Comparison of ENCODE assay signal across 14 cellular contexts in the genomic region with DNA sequence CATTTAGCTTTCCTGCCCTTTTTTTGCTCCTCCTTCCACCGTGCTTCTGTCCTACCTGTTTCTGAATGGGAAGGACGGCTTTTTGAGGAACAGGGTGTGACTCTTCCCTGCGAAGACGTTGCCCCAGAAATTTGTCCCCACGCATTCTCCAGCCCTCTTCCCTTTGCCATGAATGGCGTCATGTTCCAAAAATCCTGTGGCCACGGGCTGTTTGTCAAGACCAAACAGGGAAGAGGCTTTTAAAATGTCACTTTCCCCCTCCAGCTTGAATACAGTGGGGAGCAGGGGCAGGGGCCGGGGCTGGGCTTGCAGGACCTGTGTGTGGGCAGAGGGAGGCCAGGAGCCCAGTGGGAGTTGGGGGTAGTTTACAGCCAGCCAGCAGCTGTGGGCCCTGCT. TPM values are rescaled to one million over a fixed set of nuclear protein-coding genes. Genes with fewer than 3 reads are reported as not detected.
A peak's percentile ranks its signal among the peaks of the same experiment; 100 is the strongest.
DNase-seq lines count a peak whose midpoint lies in the region; ATAC-seq and TF ChIP-seq lines count a peak whose summit lies in the region.
"Had no signal": no experiment of that assay in that cellular context is flagged by ENCODE, and none has a peak within 500 bp of the region (broad histone marks: within the 10 kb centered on the region; RNA-seq: fewer than 3 reads in every experiment).

No MANE protein-coding gene starts in this region.

- H3K36me3 ChIP-seq in GM23248 (ENCODE audit: low read depth) = no peaks in the 10 kb centered on the region

- H3K4me3 Mint-ChIP-seq in stimulated activated effector memory CD8-positive, alpha-beta T cell treated with anti-CD3 and anti-CD28 coated beads, Interleukin-12 subunit alpha, Interleukin-12 subunit beta, amount 100 ng/mL, for 72 hours = no peak overlapping the region
- H3K4me3 Mint-ChIP-seq: activated CD4-positive, alpha-beta T cell treated with anti-CD3 and anti-CD28 coated beads for 36 hours; CD4-positive, CD25-positive, alpha-beta regulatory T cell had no signal

- no peaks in the 10 kb centered on the region for H3K27me3 ChIP-seq in GM23248 (replicated peaks; ENCODE audit: insufficient read depth)

- peak overlapping the region; percentile 58 for H3K9ac ChIP-seq in GM23248

- no peaks in the 10 kb centered on the region for H3K9me2 ChIP-seq in GM23248 (ENCODE audit: insufficient read depth)

- H4K20me1 ChIP-seq in GM23248 (ENCODE audit: insufficient read depth) = no peaks in the 10 kb centered on the region

- peaks cover 19% of the 10 kb centered on the region for H3K36me3 Mint-ChIP-seq in stimulated activated effector memory CD8-positive, alpha-beta T cell treated with anti-CD3 and anti-CD28 coated beads, Interleukin-12 subunit alpha, Interleukin-12 subunit beta, amount 100 ng/mL, for 72 hours

- H3K79me2 ChIP-seq in GM23248 (ENCODE audit: insufficient read depth) = peaks cover 100% of the 10 kb centered on the region

- no peak overlapping the region for H2AFZ ChIP-seq in GM23248

- no peaks in the 10 kb centered on the region for H3K9me3 Mint-ChIP-seq in stimulated activated effector memory CD8-positive, alpha-beta T cell treated with anti-CD3 and anti-CD28 coated beads, Interleukin-12 subunit alpha, Interleukin-12 subunit beta, amount 100 ng/mL, for 72 hours
- H3K9me3 Mint-ChIP-seq: activated T-helper 2 cell treated with anti-CD3 and anti-CD28 coated beads, Interferon-gamma antibody, Interleukin-2, Interleukin-4, amounts not matched to agents 10 μg/mL and 5 μg/mL and 100 μg/mL, durations not matched to agents 14 hours and 24 hours and 36 hours; CD4-positive, CD25-positive, alpha-beta regulatory T cell had no signal

- peak overlapping the region; percentile 57 for H3K4me2 ChIP-seq in GM23248 (ENCODE audit: unreplicated experiment)

- H3K9me3 ChIP-seq in GM23248 (ENCODE audit: low read depth) = no peaks in the 10 kb centered on the region

- peaks cover 19% of the 10 kb centered on the region for H3F3A ChIP-seq in GM23248 (ENCODE audit: insufficient read depth)

- in situ Hi-C loops in GM23248 (cut with MboI) = no loop called here

- TF ChIP-seq POLR2A in lower leg skin (IDR thresholded peaks at IDR 0.05) = no peak

- peaks cover 60% of the 10 kb centered on the region for H3K4me1 ChIP-seq in GM23248 (ENCODE audit: insufficient read depth)

- H3K4me1 Mint-ChIP-seq in stimulated activated effector memory CD8-positive, alpha-beta T cell treated with anti-CD3 and anti-CD28 coated beads, Interleukin-12 subunit alpha, Interleukin-12 subunit beta, amount 100 ng/mL, for 72 hours = peaks cover 57% of the 10 kb centered on the region

- DNase-seq in GM23248 = peak; percentile 83
- peak; percentile 82 for DNase-seq in coronary artery (ENCODE audit: low spot score)
- peak; percentile 53 to 90 for DNase-seq in lower leg skin (ENCODE audit: low spot score in 2 of 2)
- no peak for DNase-seq in stimulated activated effector memory CD8-positive, alpha-beta T cell treated with anti-CD3 and anti-CD28 coated beads, Interleukin-12 subunit alpha, Interleukin-12 subunit beta, amount 100 ng/mL, for 72 hours (ENCODE audit: low spot score in 2 of 2)
- no peak for DNase-seq in activated T-cell treated with anti-CD3 and anti-CD28 coated beads, Interleukin-2, amount 50 U/mL, for 1 hour
- no peak for DNase-seq in iPS-NIHi11 (ENCODE audit: low spot score)
- no peak for DNase-seq in NCI-H1105 treated with DMSO at 0.1 percent for 48 hours (lab: John Stamatoyannopoulos, UW)
- no peak for DNase-seq in NCI-H82 treated with DMSO at 0.1 percent for 48 hours (lab: John Stamatoyannopoulos, UW; ENCODE audit: unreplicated experiment)
- DNase-seq: activated CD4-positive, alpha-beta T cell treated with anti-CD3 and anti-CD28 coated beads for 36 hours; CD4-positive, CD25-positive, alpha-beta regulatory T cell; central memory CD4-positive, alpha-beta T cell; NCI-H1436 treated with DMSO at 0.1 percent for 48 hours had no signal

- ATAC-seq in stimulated activated effector memory CD8-positive, alpha-beta T cell treated with anti-CD3 and anti-CD28 coated beads, Interleukin-12 subunit alpha, Interleukin-12 subunit beta, amount 100 ng/mL, for 72 hours = no peak
- ATAC-seq: activated CD4-positive, alpha-beta T cell treated with anti-CD3 and anti-CD28 coated beads for 36 hours had no signal

- 6 to 11% methylated on average over 8 of the region's 8 CpGs for WGBS in GM23248 (ENCODE audit: low coverage in 1 of 2, low lambda C conversion rate in 2 of 2, missing lambda C conversion rate in 2 of 2), 2 experiments
- WGBS in lower leg skin, 2 donors = 15 to 20% methylated on average over 8 of the region's 8 CpGs

- intact Hi-C loops in lower leg skin (cut with DNase I; ENCODE audit: low total_unique reads) = no loop called here

- H3K4me3 ChIP-seq in GM23248 (peak overlapping the region; percentile 16), coronary artery (peak overlapping the region; percentile 56), lower leg skin (ENCODE audit: low read depth, poor library complexity, severe bottlenecking) (no peak overlapping the region)
- H3K4me3 ChIP-seq: SK-N-MC had no signal

- no peak for TF ChIP-seq CTCF in coronary artery (IDR thresholded peaks at IDR 0.05)
- TF ChIP-seq CTCF in lower leg skin (IDR thresholded peaks at IDR 0.05) = no peak

- peak overlapping the region; percentile 56 for H3K27ac Mint-ChIP-seq in stimulated activated effector memory CD8-positive, alpha-beta T cell treated with anti-CD3 and anti-CD28 coated beads, Interleukin-12 subunit alpha, Interleukin-12 subunit beta, amount 100 ng/mL, for 72 hours
- H3K27ac Mint-ChIP-seq: activated CD4-positive, alpha-beta T cell treated with anti-CD3 and anti-CD28 coated beads for 36 hours; activated T-helper 2 cell treated with anti-CD3 and anti-CD28 coated beads, Interferon-gamma antibody, Interleukin-2, Interleukin-4, amounts not matched to agents 10 μg/mL and 5 μg/mL and 100 μg/mL, durations not matched to agents 14 hours and 24 hours and 36 hours had no signal

- peak overlapping the region; percentile 71 for H3K27ac ChIP-seq in GM23248
- H3K27ac ChIP-seq in coronary artery = peak overlapping the region; percentile 88 to 92
- H3K27ac ChIP-seq: SK-N-MC had no signal

RNA-seq across cellular contexts. Expression of a gene that starts 13.9 kb away (rescaled TPM):
- 292 TPM in 2 replicates for total RNA-seq in GM23248 (2014; rRNA removed; shearing (Covaris generic))
- polyA plus RNA-seq in GM23248 (2016; fragmentation: Nextera tagmentation; extraction: Ambion mirVana) = 68.4 and 73.5 TPM in 2 replicates
- total RNA-seq in lower leg skin = 100 to 1,000 TPM; 128 to 217 (median 141) TPM

Comparison
In these comparisons a context has a peak if more than half of its experiments do, and no peak if none do; other contexts are left out.
1. DNase-seq: peak in GM23248 (single experiment), coronary artery (single experiment) and lower leg skin (2 of 2); none in stimulated activated effector memory CD8-positive, alpha-beta T cell treated with anti-CD3 and anti-CD28 coated beads, Interleukin-12 subunit alpha, Interleukin-12 subunit beta, amount 100 ng/mL, for 72 hours (0 of 2), activated T-cell treated with anti-CD3 and anti-CD28 coated beads, Interleukin-2, amount 50 U/mL, for 1 hour (single experiment), iPS-NIHi11 (single experiment), NCI-H1105 treated with DMSO at 0.1 percent for 48 hours (single experiment) and NCI-H82 treated with DMSO at 0.1 percent for 48 hours (single experiment).